Comparison of ENCODE assay signal across 13 cellular contexts in genomic region chr1:227314014-227314848, GRCh38. TPM values are rescaled to one million over a fixed set of nuclear protein-coding genes. Genes with fewer than 3 reads are reported as not detected.
DNase-seq lines count a peak whose midpoint lies in the region; FAIRE-seq and TF ChIP-seq lines count a peak whose summit lies in the region.
"Had no signal": no experiment of that assay in that cellular context is flagged by ENCODE, and none has a peak within 500 bp of the region (broad histone marks: within the 10 kb centered on the region; RNA-seq: fewer than 3 reads in every experiment).

No MANE protein-coding gene starts in this region.

- H3K4me1 Mint-ChIP-seq in mesothelial cell of epicardium = peaks cover 33% of the 10 kb centered on the region
- H3K4me1 Mint-ChIP-seq: activated T-helper 17 cell treated with anti-CD3 and anti-CD28 coated beads, Interleukin-2, amount 50 U/mL, for 72 hours had no signal

- DNase-seq in mesothelial cell of epicardium (ENCODE audit: low spot score in 2 of 2, unreplicated experiment in 2 of 2) = no peak
- no peak for DNase-seq in amygdala (lab: John Stamatoyannopoulos, UW)
- DNase-seq in ureter (ENCODE audit: low spot score) = no peak
- DNase-seq in NCI-H187 treated with DMSO at 0.1 percent for 48 hours (lab: John Stamatoyannopoulos, UW) = no peak
- no peak for DNase-seq in inferior parietal cortex (ENCODE audit: extremely low spot score)
- DNase-seq: NCI-H345, occipital lobe, T-helper 9 cell had no signal

- no peak overlapping the region for H3K27ac Mint-ChIP-seq in mesothelial cell of epicardium
- H3K27ac Mint-ChIP-seq: activated T-helper 17 cell treated with anti-CD3 and anti-CD28 coated beads, Interleukin-2, amount 50 U/mL, for 72 hours had no signal

- peaks cover 5% of the 10 kb centered on the region for H3K36me3 Mint-ChIP-seq in mesothelial cell of epicardium

- TF ChIP-seq CTCF in mesothelial cell of epicardium (IDR thresholded peaks at IDR 0.05; ENCODE audit: unreplicated experiment) = no peak

- H3K9me3 Mint-ChIP-seq in mesothelial cell of epicardium = no peaks in the 10 kb centered on the region
- H3K9me3 Mint-ChIP-seq: activated T-helper 17 cell treated with anti-CD3 and anti-CD28 coated beads, Interleukin-2, amount 50 U/mL, for 72 hours had no signal

- FAIRE-seq in A204.1 (lab: Jason Lieb, UNC) = peak; percentile 70

- H3K36me3 ChIP-seq in HUES48 (ENCODE audit: control insufficient read depth, insufficient read depth, low read length) (no peaks in the 10 kb centered on the region), duodenal mucosa (ENCODE audit: control insufficient read depth in 1 of 2, insufficient read depth in 2 of 2, low read length in 2 of 2) (no peaks in the 10 kb centered on the region)

- peak overlapping the region; percentile 57 for H3K4me3 Mint-ChIP-seq in mesothelial cell of epicardium
- H3K4me3 Mint-ChIP-seq: activated T-helper 17 cell treated with anti-CD3 and anti-CD28 coated beads, Interleukin-2, amount 50 U/mL, for 72 hours had no signal

- H3K9ac ChIP-seq in HUES48 (ENCODE audit: low read depth, low read length) (no peak overlapping the region), duodenal mucosa (ENCODE audit: low read depth in 1 of 2, low read length in 2 of 2) (no peak overlapping the region)

- no peaks in the 10 kb centered on the region for H3K9me3 ChIP-seq in HUES48 (ENCODE audit: control insufficient read depth, insufficient read depth, low read length)
- H3K9me3 ChIP-seq in duodenal mucosa (ENCODE audit: control insufficient read depth in 1 of 2, low read length in 2 of 2) = no peaks in the 10 kb centered on the region

- H3K27me3 ChIP-seq in HUES48 (ENCODE audit: control insufficient read depth, insufficient read depth, low read length) = no peaks in the 10 kb centered on the region
- H3K27me3 ChIP-seq in duodenal mucosa (ENCODE audit: control insufficient read depth in 1 of 2, insufficient read depth in 2 of 2, low read length in 2 of 2) = no peaks in the 10 kb centered on the region

- peaks cover 17% of the 10 kb centered on the region for H3K4me1 ChIP-seq in HUES48 (ENCODE audit: control insufficient read depth, insufficient read depth, low read length)
- H3K4me1 ChIP-seq in duodenal mucosa (ENCODE audit: control insufficient read depth in 1 of 2, insufficient read depth in 2 of 2, low read length in 2 of 2) = peaks cover 0 to under 1% of the 10 kb centered on the region in 2 donors

- no peaks in the 10 kb centered on the region for H3K27me3 Mint-ChIP-seq in mesothelial cell of epicardium (ENCODE audit: low read depth)

- peak overlapping the region; percentile 91 for H3K4me3 ChIP-seq in HUES48 (ENCODE audit: low read depth, low read length)
- peak overlapping the region; percentile 81 to 95 for H3K4me3 ChIP-seq in duodenal mucosa (ENCODE audit: low read depth in 1 of 2, low read length in 2 of 2)

- H3K27ac ChIP-seq in HUES48 (ENCODE audit: low read depth, low read length) (no peak overlapping the region), duodenal mucosa (ENCODE audit: low read depth, low read length) (no peak overlapping the region)
- H3K27ac ChIP-seq: C4-2B had no signal

RNA-seq across cellular contexts. Expression of gene CDC42BPA, which starts 4.1 kb away (rescaled TPM):
- total RNA-seq in mesothelial cell of epicardium (36.8 to 44.4 TPM (median 43.2 TPM) in 3 replicates), ureter (51.5 TPM)
